ENCODE assay signal across 20 cellular contexts in the genomic region with DNA sequence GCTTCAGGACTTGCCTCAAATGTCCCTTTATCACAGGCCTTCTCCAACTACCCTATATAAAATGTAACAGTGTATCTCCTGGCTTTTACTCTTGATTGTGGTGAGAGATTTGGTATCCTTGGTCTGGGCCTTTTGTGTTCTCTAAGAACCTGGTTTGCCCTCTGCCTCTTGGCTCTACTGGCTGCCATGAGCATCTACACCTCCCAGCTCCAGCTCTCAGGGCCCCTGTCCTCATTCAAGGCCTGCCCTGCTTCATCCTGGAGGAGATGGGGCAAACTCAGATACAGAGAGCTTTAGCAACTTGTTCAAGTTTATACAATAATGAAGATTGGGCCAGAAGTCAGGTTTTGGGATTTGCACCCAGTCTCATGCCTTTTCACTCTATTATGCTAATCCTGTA. TPM values are rescaled to one million over a fixed set of nuclear protein-coding genes. Genes with fewer than 3 reads are reported as not detected.
A peak's percentile ranks its signal among the peaks of the same experiment; 100 is the strongest.
DNase-seq lines count a peak whose midpoint lies in the region; ATAC-seq, FAIRE-seq and TF ChIP-seq lines count a peak whose summit lies in the region.
"Had no signal": no experiment of that assay in that cellular context is flagged by ENCODE, and none has a peak within 500 bp of the region (broad histone marks: within the 10 kb centered on the region; RNA-seq: fewer than 3 reads in every experiment).

No MANE protein-coding gene starts in this region.

- H3K4me3 ChIP-seq in BLaER1 (no peak overlapping the region), DOHH2 (ENCODE audit: low read length) (peak overlapping the region; percentile 68; the same call in 1 of the 2 replicates), OCI-LY3 (ENCODE audit: low read length) (peak overlapping the region; percentile 56), esophagus muscularis mucosa (no peak overlapping the region)
- H3K4me3 ChIP-seq: SJCRH30, testis had no signal

- no peak for TF ChIP-seq EP300 in esophagus muscularis mucosa (IDR thresholded peaks at IDR 0.05)

- H3K4me2 ChIP-seq in BLaER1 (peak overlapping the region; percentile 74), DOHH2 (ENCODE audit: low read length) (peak overlapping the region; percentile 82), OCI-LY3 (ENCODE audit: low read length) (peak overlapping the region; percentile 72)

- no peak overlapping the region for H2AFZ ChIP-seq in OCI-LY3 (ENCODE audit: low read depth, low read length)

- H4K20me1 ChIP-seq in BLaER1 (no peaks in the 10 kb centered on the region), DOHH2 (ENCODE audit: control insufficient read depth, insufficient read depth, low read depth, low read length) (no peaks in the 10 kb centered on the region), OCI-LY3 (ENCODE audit: insufficient read depth, low read length) (no peaks in the 10 kb centered on the region)

- intact Hi-C loops in esophagus muscularis mucosa (cut with DNase I) = no loop called here

- H3K4me1 ChIP-seq in BLaER1 = peaks cover 32% of the 10 kb centered on the region
- peaks cover 32% of the 10 kb centered on the region for H3K4me1 ChIP-seq in DOHH2 (ENCODE audit: control insufficient read depth, low read length)
- H3K4me1 ChIP-seq in OCI-LY3 (ENCODE audit: low read length) = peaks cover 55% of the 10 kb centered on the region
- H3K4me1 ChIP-seq in esophagus muscularis mucosa = peaks cover 5 to 15% (median 11%) of the 10 kb centered on the region in 4 donors
- H3K4me1 ChIP-seq: testis had no signal

- no peak for TF ChIP-seq POLR2A in esophagus muscularis mucosa (IDR thresholded peaks at IDR 0.05; ENCODE audit: low read depth)

- peak overlapping the region; percentile 28; the same call in 1 of the 2 replicates for H3K27ac ChIP-seq in BLaER1
- H3K27ac ChIP-seq in DOHH2 (ENCODE audit: low read depth, low read length) = no peak overlapping the region
- H3K27ac ChIP-seq in OCI-LY3 (ENCODE audit: low read length) = peak overlapping the region; percentile 84
- H3K27ac ChIP-seq in esophagus muscularis mucosa (replicated peaks in 1 of 4) = no peak overlapping the region
- H3K27ac ChIP-seq: C4-2B, SJCRH30, testis had no signal

- H3K36me3 ChIP-seq in BLaER1 (no peaks in the 10 kb centered on the region), DOHH2 (ENCODE audit: control insufficient read depth, low read length) (no peaks in the 10 kb centered on the region), OCI-LY3 (replicated peaks; ENCODE audit: low read depth, low read length) (no peaks in the 10 kb centered on the region), esophagus muscularis mucosa (no peaks in the 10 kb centered on the region)
- H3K36me3 ChIP-seq: SJCRH30 had no signal

- no peaks in the 10 kb centered on the region for H3F3A ChIP-seq in DOHH2 (ENCODE audit: control insufficient read depth, insufficient read depth)

- DNase-seq in esophagus muscularis mucosa (ENCODE audit: extremely low spot score) = peak; percentile 66
- DNase-seq in RCC 7860 (ENCODE audit: low spot score) = no peak
- no peak for DNase-seq in NCI-H2171 (lab: John Stamatoyannopoulos, UW)
- DNase-seq: activated CD4-positive, alpha-beta T cell treated with anti-CD3 and anti-CD28 coated beads for 4 hours; activated naive CD8-positive, alpha-beta T cell treated with anti-CD3 and anti-CD28 coated beads for 36 hours; cortex of kidney; DMS79; H7; midbrain; NCI-H1048; NCI-H2029 treated with DMSO at 0.1 percent for 48 hours; NCI-H510A; testis had no signal

- no peaks in the 10 kb centered on the region for H3K9me2 ChIP-seq in DOHH2 (replicated peaks; ENCODE audit: control insufficient read depth, low read length)

- H3K9ac ChIP-seq in BLaER1 = no peak overlapping the region
- H3K9ac ChIP-seq in OCI-LY3 (ENCODE audit: low read length) = peak overlapping the region; percentile 52; the same call in 1 of the 2 replicates

- H3K27me3 ChIP-seq in BLaER1 = no peaks in the 10 kb centered on the region
- peaks cover 11% of the 10 kb centered on the region for H3K27me3 ChIP-seq in DOHH2 (ENCODE audit: control insufficient read depth, low read length)
- H3K27me3 ChIP-seq in OCI-LY3 (ENCODE audit: low read depth, low read length) = peaks cover 21% of the 10 kb centered on the region
- no peaks in the 10 kb centered on the region for H3K27me3 ChIP-seq in esophagus muscularis mucosa
- H3K27me3 ChIP-seq: SJCRH30, testis had no signal

- TF ChIP-seq CTCF in DOHH2 (IDR thresholded peaks at IDR 0.05; ENCODE audit: low read depth, low read length, poor library complexity, severe bottlenecking) = no peak
- no peak for TF ChIP-seq CTCF in OCI-LY3 (IDR thresholded peaks at IDR 0.05; ENCODE audit: low read depth, low read length)
- no peak for TF ChIP-seq CTCF in esophagus muscularis mucosa (IDR thresholded peaks at IDR 0.05)

- H3K79me2 ChIP-seq in DOHH2 (ENCODE audit: control insufficient read depth, low read length) (no peaks in the 10 kb centered on the region), OCI-LY3 (ENCODE audit: low read length) (no peaks in the 10 kb centered on the region)

- no peak for FAIRE-seq in RCC 7860 (lab: Jason Lieb, UNC)
- FAIRE-seq: frontal cortex had no signal

- ATAC-seq in GM19328 (IDR thresholded peaks at IDR 0.05; ENCODE audit: unreplicated experiment) = no peak

- H3K9me3 ChIP-seq in BLaER1 = no peaks in the 10 kb centered on the region
- H3K9me3 ChIP-seq in DOHH2 (ENCODE audit: control insufficient read depth, insufficient read depth, low read length) = no peaks in the 10 kb centered on the region
- no peaks in the 10 kb centered on the region for H3K9me3 ChIP-seq in OCI-LY3 (ENCODE audit: insufficient read depth, low read length)
- H3K9me3 ChIP-seq in esophagus muscularis mucosa = no peaks in the 10 kb centered on the region
- H3K9me3 ChIP-seq: SJCRH30, testis had no signal

RNA-seq across cellular contexts. Expression of a gene that starts 45.0 kb away (rescaled TPM):
- 1 to 10 TPM; 1.2 to 5.1 (median 4.0) TPM for total RNA-seq in esophagus muscularis mucosa

Comparison
In these comparisons a context has a peak if more than half of its experiments do, and no peak if none do; other contexts are left out.
1. H3K27ac ChIP-seq: peak in BLaER1 (single experiment) and OCI-LY3 (single experiment); none in DOHH2 (single experiment) and esophagus muscularis mucosa (0 of 4).
2. H3K4me3 ChIP-seq: peak in DOHH2 (single experiment) and OCI-LY3 (single experiment); none in BLaER1 (single experiment) and esophagus muscularis mucosa (0 of 4).
3. Peak in every context shown above with its lines, with median percentiles within 50 percentile points of each other: H3K4me2 ChIP-seq.